In genomic region chr6:38713812-38714211, GRCh38 we compare ENCODE assay signal across 11 cellular contexts. TPM values are rescaled to one million over a fixed set of nuclear protein-coding genes. Genes with fewer than 3 reads are reported as not detected.
A peak's percentile ranks its signal among the peaks of the same experiment; 100 is the strongest.
DNase-seq lines count a peak whose midpoint lies in the region; ATAC-seq and TF ChIP-seq lines count a peak whose summit lies in the region.
"Had no signal": no experiment of that assay in that cellular context is flagged by ENCODE, and none has a peak within 500 bp of the region (broad histone marks: within the 10 kb centered on the region; RNA-seq: fewer than 3 reads in every experiment).

No MANE protein-coding gene starts in this region.

- H2AK5ac ChIP-seq in trophoblast cell (ENCODE audit: low read length) = no peak overlapping the region

- peaks cover 32% of the 10 kb centered on the region for H3K4me1 Mint-ChIP-seq in activated CD4-positive, alpha-beta T cell treated with anti-CD3 and anti-CD28 coated beads, Interleukin-2, amount 10 ng/mL, durations not matched to agents 24 days and 14 days
- H3K4me1 Mint-ChIP-seq in stimulated activated naive B cell treated with anti-CD40 and anti-IgM and Interleukin-4, amounts not matched to agents 10 μg/mL and 1 μg/mL and 100 μg/mL, for 72 hours = peaks cover 11 to 13% of the 10 kb centered on the region in 2 donors

- no peak overlapping the region for H3K23ac ChIP-seq in trophoblast cell (ENCODE audit: low read length)

- intact Hi-C loops in activated CD4-positive, alpha-beta T cell treated with anti-CD3 and anti-CD28 coated beads, Interleukin-2, amount 10 ng/mL, durations not matched to agents 24 days and 14 days (cut with micrococcal nuclease) = loop anchor here (1.0 to 2.0 kb wide), 3 partner anchors 11 to 75 kb away; partner anchors contain the start of genes BTBD9 and GLO1

- no peaks in the 10 kb centered on the region for H3K9me3 Mint-ChIP-seq in activated CD4-positive, alpha-beta T cell treated with anti-CD3 and anti-CD28 coated beads, Interleukin-2, amount 10 ng/mL, durations not matched to agents 24 days and 14 days
- peaks cover 0 to 4% of the 10 kb centered on the region in 2 donors for H3K9me3 Mint-ChIP-seq in stimulated activated naive B cell treated with anti-CD40 and anti-IgM and Interleukin-4, amounts not matched to agents 10 μg/mL and 1 μg/mL and 100 μg/mL, for 72 hours

- H3K9me2 ChIP-seq in SK-N-SH = no peaks in the 10 kb centered on the region

- CTCF ChIA-PET in SK-N-SH (lab: Yijun Ruan, JAX) = interaction anchor here (1.0 kb wide), 1 partner anchor 10 kb away, joined by 3 read pairs; no protein-coding TSS in a partner anchor

- no peak overlapping the region for H2BK5ac ChIP-seq in trophoblast cell (ENCODE audit: low read depth, low read length, poor library complexity)

- H4K20me1 ChIP-seq in SK-N-SH (ENCODE audit: insufficient read depth) = no peaks in the 10 kb centered on the region

- no peak for TF ChIP-seq CTCF in SK-N-SH (IDR thresholded peaks at IDR 0.05)

- no peak overlapping the region for H3K14ac ChIP-seq in trophoblast cell (ENCODE audit: low read length)

- H3K27ac ChIP-seq in SK-N-SH (ENCODE audit: low read depth in 2 of 2, low read length in 1 of 2) = no peak overlapping the region; a peak in 1 of 4 replicates
- no peak overlapping the region for H3K27ac ChIP-seq in trophoblast cell (ENCODE audit: low read depth, low read length)

- no peak for DNase-seq in SK-N-SH
- peak; percentile 92 for DNase-seq in activated CD4-positive, alpha-beta T cell treated with anti-CD3 and anti-CD28 coated beads, Interleukin-2, amount 10 ng/mL, durations not matched to agents 24 days and 14 days
- DNase-seq in dermis blood vessel endothelial cell = peak; percentile 45
- DNase-seq in stimulated activated naive B cell treated with anti-CD40 and anti-IgM and Interleukin-4, amounts not matched to agents 10 μg/mL and 1 μg/mL and 100 μg/mL, for 72 hours = no peak
- DNase-seq in NCI-H1105 (lab: John Stamatoyannopoulos, UW) = no peak
- no peak for DNase-seq in trophoblast cell
- DNase-seq in ecto neural progenitor cell (ENCODE audit: low spot score) = no peak
- DNase-seq: ACHN, Right ventricle myocardium superior had no signal

- H2AFZ ChIP-seq in SK-N-SH (ENCODE audit: low read depth) = no peak overlapping the region
- no peak overlapping the region for H2AFZ ChIP-seq in trophoblast cell (ENCODE audit: insufficient read depth, low read length, poor library complexity)

- H3K9me3 ChIP-seq in SK-N-SH = no peaks in the 10 kb centered on the region
- H3K9me3 ChIP-seq in trophoblast cell (ENCODE audit: insufficient read depth, low read depth, low read length) = peaks cover 9% of the 10 kb centered on the region

- peak overlapping the region; percentile 91 for H3K27ac Mint-ChIP-seq in activated CD4-positive, alpha-beta T cell treated with anti-CD3 and anti-CD28 coated beads, Interleukin-2, amount 10 ng/mL, durations not matched to agents 24 days and 14 days
- H3K27ac Mint-ChIP-seq in stimulated activated naive B cell treated with anti-CD40 and anti-IgM and Interleukin-4, amounts not matched to agents 10 μg/mL and 1 μg/mL and 100 μg/mL, for 72 hours = no peak overlapping the region

- no peaks in the 10 kb centered on the region for H3K79me2 ChIP-seq in SK-N-SH (ENCODE audit: insufficient read depth)
- no peaks in the 10 kb centered on the region for H3K79me2 ChIP-seq in trophoblast cell (ENCODE audit: control insufficient read depth, insufficient read depth, low read length, poor library complexity)

- H3K36me3 ChIP-seq in SK-N-SH (replicated peaks in 1 of 2; ENCODE audit: control insufficient read depth in 1 of 2, insufficient read depth in 2 of 2, low read length in 1 of 2) = no peaks in the 10 kb centered on the region
- H3K36me3 ChIP-seq in trophoblast cell (ENCODE audit: control insufficient read depth in 1 of 2, insufficient read depth in 2 of 2, low read length in 2 of 2) = no peaks in the 10 kb centered on the region

- H3K4ac ChIP-seq in trophoblast cell (ENCODE audit: low read depth, low read length) = no peak overlapping the region

- H3K4me2 ChIP-seq in SK-N-SH (no peak overlapping the region), trophoblast cell (ENCODE audit: low read length) (no peak overlapping the region)

- no peaks in the 10 kb centered on the region for H3F3A ChIP-seq in SK-N-SH (replicated peaks; ENCODE audit: insufficient read depth)

- no peak overlapping the region for H2BK120ac ChIP-seq in trophoblast cell (ENCODE audit: insufficient read depth, low read length, poor library complexity)

- no peak for TF ChIP-seq RAD21 in SK-N-SH (IDR thresholded peaks at IDR 0.05; ENCODE audit: low read length)

- no peak overlapping the region for H3K4me3 ChIP-seq in SK-N-SH (ENCODE audit: low read depth in 2 of 2, low read length in 1 of 2)
- H3K4me3 ChIP-seq in trophoblast cell (ENCODE audit: low read depth, low read length) = no peak overlapping the region
- H3K4me3 ChIP-seq: lung had no signal

- H3K18ac ChIP-seq in trophoblast cell (ENCODE audit: low read length) = no peak overlapping the region

- H3K9ac ChIP-seq in SK-N-SH = no peak overlapping the region
- H3K9ac ChIP-seq in trophoblast cell (ENCODE audit: low read length) = no peak overlapping the region

- no peaks in the 10 kb centered on the region for H3K36me3 Mint-ChIP-seq in activated CD4-positive, alpha-beta T cell treated with anti-CD3 and anti-CD28 coated beads, Interleukin-2, amount 10 ng/mL, durations not matched to agents 24 days and 14 days (ENCODE audit: low read depth)
- H3K36me3 Mint-ChIP-seq in stimulated activated naive B cell treated with anti-CD40 and anti-IgM and Interleukin-4, amounts not matched to agents 10 μg/mL and 1 μg/mL and 100 μg/mL, for 72 hours = no peaks in the 10 kb centered on the region

- peaks cover 13% of the 10 kb centered on the region for H3K27me3 Mint-ChIP-seq in activated CD4-positive, alpha-beta T cell treated with anti-CD3 and anti-CD28 coated beads, Interleukin-2, amount 10 ng/mL, durations not matched to agents 24 days and 14 days
- peaks cover 19 to 26% of the 10 kb centered on the region in 2 donors for H3K27me3 Mint-ChIP-seq in stimulated activated naive B cell treated with anti-CD40 and anti-IgM and Interleukin-4, amounts not matched to agents 10 μg/mL and 1 μg/mL and 100 μg/mL, for 72 hours

- no peaks in the 10 kb centered on the region for H3K27me3 ChIP-seq in SK-N-SH (ENCODE audit: insufficient read depth)
- H3K27me3 ChIP-seq in trophoblast cell (ENCODE audit: insufficient read depth, low read length) = no peaks in the 10 kb centered on the region

- POLR2A ChIA-PET in SK-N-SH (lab: Yijun Ruan, JAX) = interaction anchor here (1.6 kb wide), 1 partner anchor 11 kb away, joined by 4 read pairs; the partner anchor contains the start of gene GLO1

- no peak for TF ChIP-seq EP300 in SK-N-SH (IDR thresholded peaks at IDR 0.05; ENCODE audit: borderline replicate concordance in 1 of 2, low read depth in 1 of 2, low read length in 1 of 2)

- no peak overlapping the region for H2BK12ac ChIP-seq in trophoblast cell (ENCODE audit: low read length)

- no peak overlapping the region for H4K91ac ChIP-seq in trophoblast cell (ENCODE audit: low read depth, low read length)

- no peak overlapping the region for H4K8ac ChIP-seq in trophoblast cell (ENCODE audit: low read depth, low read length)

- H4K12ac ChIP-seq in trophoblast cell (ENCODE audit: low read depth, low read length) = no peak overlapping the region

- WGBS in SK-N-SH (ENCODE audit: low lambda C conversion rate) = 62% methylated on average over 5 of the region's 6 CpGs
- WGBS in trophoblast cell (ENCODE audit: extremely low coverage, insufficient coverage, insufficient read length) = no CpG with 5 or more reads among the region's 6 CpGs

- no peaks in the 10 kb centered on the region for H3K79me1 ChIP-seq in trophoblast cell (ENCODE audit: low read length)

- H3K4me1 ChIP-seq in SK-N-SH (ENCODE audit: control insufficient read depth in 1 of 2, insufficient read depth in 2 of 2, low read depth in 1 of 2, low read length in 1 of 2) (peaks cover 0 to 13% of the 10 kb centered on the region in 2 experiments; a peak in 3 of 4 replicates), trophoblast cell (ENCODE audit: control insufficient read depth in 1 of 2, insufficient read depth in 2 of 2, low read length in 2 of 2) (no peaks in the 10 kb centered on the region)

- H3K4me3 Mint-ChIP-seq in activated CD4-positive, alpha-beta T cell treated with anti-CD3 and anti-CD28 coated beads, Interleukin-2, amount 10 ng/mL, durations not matched to agents 24 days and 14 days = peak overlapping the region; percentile 70
- H3K4me3 Mint-ChIP-seq in stimulated activated naive B cell treated with anti-CD40 and anti-IgM and Interleukin-4, amounts not matched to agents 10 μg/mL and 1 μg/mL and 100 μg/mL, for 72 hours = peak overlapping the region in 1 of 2 donors; percentile 12

- ATAC-seq in SK-N-SH treated with all-trans-retinoic acid at 6 μM for 48 hours = peak; percentile 24; the same call in 1 of the 3 replicates
- ATAC-seq in stimulated activated naive B cell treated with anti-CD40 and anti-IgM and Interleukin-4, amounts not matched to agents 10 μg/mL and 1 μg/mL and 100 μg/mL, for 72 hours (replicated peaks) = peak; percentile 56 to 80

TF ChIP-seq in SK-N-SH treated with all-trans-retinoic acid at 6 μM for 48 hours, 23 proteins besides CTCF, POLR2A, EP300 and RAD21 (continues in another document):
- TF ChIP-seq ZFP3 (CRISPR knock-in tag; IDR thresholded peaks at IDR 0.05) = no peak
- TF ChIP-seq TCF4 (CRISPR knock-in tag; IDR thresholded peaks at IDR 0.05; ENCODE audit: borderline replicate concordance) = no peak
- TF ChIP-seq PPARA (CRISPR knock-in tag; IDR thresholded peaks at IDR 0.05; ENCODE audit: borderline replicate concordance) = no peak

TF ChIP-seq in SK-N-SH, 30 proteins besides CTCF, POLR2A, EP300 and RAD21 (continues in another document):
- TF ChIP-seq EZH2phosphoT487 (IDR thresholded peaks at IDR 0.05; ENCODE audit: borderline replicate concordance, low read depth) (no peak), TAF1 (IDR thresholded peaks at IDR 0.05; ENCODE audit: borderline replicate concordance, low read depth, low read length) (no peak)

RNA-seq across cellular contexts. Expression of gene DNAH8, which starts 1.3 kb away (rescaled TPM):
- polyA plus RNA-seq in SK-N-SH (2012; rRNA removed) = under 0.01 TPM in 1 of 2 replicates, not detected in the other
- not detected in 2 replicates for polyA plus RNA-seq in SK-N-SH (2012; cell fraction: cytosol; rRNA removed)
- polyA plus RNA-seq in SK-N-SH (2012; cell fraction: nucleus; rRNA removed) = under 0.01 TPM in 2 replicates
- total RNA-seq in activated CD4-positive, alpha-beta T cell treated with anti-CD3 and anti-CD28 coated beads, Interleukin-2, amount 10 ng/mL, durations not matched to agents 24 days and 14 days = 0.02 TPM in 1 of 2 replicates, not detected in the other
- under 0.01 and 0.05 TPM in 2 replicates for total RNA-seq in dermis blood vessel endothelial cell
- under 0.01 and 0.01 TPM in 2 replicates for polyA plus RNA-seq in trophoblast cell (2013)

RNA-seq across cellular contexts. Expression of gene GLO1, which starts 10.9 kb away (rescaled TPM):
- polyA plus RNA-seq in SK-N-SH (2012; rRNA removed) = 47.1 and 56.6 TPM in 2 replicates
- polyA plus RNA-seq in SK-N-SH (2012; cell fraction: cytosol; rRNA removed) = 82.5 and 99.4 TPM in 2 replicates
- 9.5 and 23.0 TPM in 2 replicates for polyA plus RNA-seq in SK-N-SH (2012; cell fraction: nucleus; rRNA removed)
- 124 and 127 TPM in 2 replicates for total RNA-seq in activated CD4-positive, alpha-beta T cell treated with anti-CD3 and anti-CD28 coated beads, Interleukin-2, amount 10 ng/mL, durations not matched to agents 24 days and 14 days
- total RNA-seq in dermis blood vessel endothelial cell = 106 and 145 TPM in 2 replicates
- 128 and 129 TPM in 2 replicates for polyA plus RNA-seq in trophoblast cell (2013)

Comparison
In these comparisons a context has a peak if more than half of its experiments do, and no peak if none do; other contexts are left out.
1. DNase-seq: peak in activated CD4-positive, alpha-beta T cell treated with anti-CD3 and anti-CD28 coated beads, Interleukin-2, amount 10 ng/mL, durations not matched to agents 24 days and 14 days (single experiment) and dermis blood vessel endothelial cell (single experiment); none in SK-N-SH (single experiment), stimulated activated naive B cell treated with anti-CD40 and anti-IgM and Interleukin-4, amounts not matched to agents 10 μg/mL and 1 μg/mL and 100 μg/mL, for 72 hours (single experiment), NCI-H1105 (single experiment), trophoblast cell (0 of 2) and ecto neural progenitor cell (single experiment).